ENCODE assay signal across 8 cellular contexts in the genomic region with DNA sequence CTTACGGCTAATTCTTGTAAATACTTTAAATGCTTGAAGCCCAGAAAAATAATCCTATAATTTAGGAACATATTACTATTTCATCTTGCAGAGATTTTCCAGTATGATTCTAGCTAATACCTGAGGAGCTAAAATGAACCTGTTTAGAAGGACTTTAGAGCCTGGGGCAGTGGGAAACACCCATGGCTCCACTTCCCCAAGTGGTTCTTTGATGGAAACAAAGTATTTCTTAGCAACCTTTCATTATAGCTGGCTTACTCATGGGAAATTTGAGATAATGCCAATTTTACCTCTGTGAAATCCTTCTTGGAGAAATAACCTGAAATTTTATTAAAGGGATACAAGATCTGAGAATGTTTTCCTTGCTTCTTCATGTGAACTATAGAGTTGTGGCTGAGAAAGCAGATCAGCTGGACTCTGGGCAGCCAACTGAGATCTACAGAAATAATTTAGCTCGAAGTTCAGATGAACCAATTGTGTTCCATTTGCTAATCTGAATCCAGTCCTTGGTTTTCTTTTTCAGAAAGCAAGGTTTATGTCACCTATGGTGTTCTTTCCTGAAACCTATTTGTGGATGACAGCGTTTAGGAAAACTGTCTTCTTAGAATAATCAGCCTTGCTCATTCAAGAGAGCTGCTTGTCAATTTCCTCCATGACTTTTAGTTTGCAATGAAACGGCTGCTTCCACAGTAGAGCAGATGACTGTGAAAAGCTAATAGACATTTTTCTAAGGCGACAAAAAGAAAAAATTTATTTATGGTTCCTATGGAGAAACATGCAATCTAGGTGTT.
"Had no signal": no experiment of that assay in that cellular context is flagged by ENCODE, and none has a peak within 500 bp of the region (broad histone marks: within the 10 kb centered on the region; RNA-seq: fewer than 3 reads in every experiment).

No MANE protein-coding gene starts in this region.

- H3K36me3 Mint-ChIP-seq: IgD-negative memory B cell had no signal

- ATAC-seq: HCT116 had no signal

- H3K4me1 Mint-ChIP-seq: IgD-negative memory B cell had no signal

- DNase-seq: GM23248, GOT3, H7, HFFc6 had no signal

- H2AFZ ChIP-seq: GM23248 had no signal

- H3K9ac ChIP-seq: GM23248 had no signal

- H3K4me3 ChIP-seq: GM23248, HAP-1 had no signal

- H3K9me3 Mint-ChIP-seq: HFFc6, IgD-negative memory B cell had no signal

- H3K27ac Mint-ChIP-seq: HFFc6, IgD-negative memory B cell had no signal

- H3K4me3 Mint-ChIP-seq: HFFc6, IgD-negative memory B cell had no signal

- H3K27ac ChIP-seq: GM23248 had no signal

- H3K4me1 ChIP-seq: HAP-1 had no signal

- H3K9me3 ChIP-seq: HAP-1 had no signal

- FAIRE-seq: HTR-8/SVneo had no signal

- H3K36me3 ChIP-seq: HAP-1 had no signal
